In the genomic region with DNA sequence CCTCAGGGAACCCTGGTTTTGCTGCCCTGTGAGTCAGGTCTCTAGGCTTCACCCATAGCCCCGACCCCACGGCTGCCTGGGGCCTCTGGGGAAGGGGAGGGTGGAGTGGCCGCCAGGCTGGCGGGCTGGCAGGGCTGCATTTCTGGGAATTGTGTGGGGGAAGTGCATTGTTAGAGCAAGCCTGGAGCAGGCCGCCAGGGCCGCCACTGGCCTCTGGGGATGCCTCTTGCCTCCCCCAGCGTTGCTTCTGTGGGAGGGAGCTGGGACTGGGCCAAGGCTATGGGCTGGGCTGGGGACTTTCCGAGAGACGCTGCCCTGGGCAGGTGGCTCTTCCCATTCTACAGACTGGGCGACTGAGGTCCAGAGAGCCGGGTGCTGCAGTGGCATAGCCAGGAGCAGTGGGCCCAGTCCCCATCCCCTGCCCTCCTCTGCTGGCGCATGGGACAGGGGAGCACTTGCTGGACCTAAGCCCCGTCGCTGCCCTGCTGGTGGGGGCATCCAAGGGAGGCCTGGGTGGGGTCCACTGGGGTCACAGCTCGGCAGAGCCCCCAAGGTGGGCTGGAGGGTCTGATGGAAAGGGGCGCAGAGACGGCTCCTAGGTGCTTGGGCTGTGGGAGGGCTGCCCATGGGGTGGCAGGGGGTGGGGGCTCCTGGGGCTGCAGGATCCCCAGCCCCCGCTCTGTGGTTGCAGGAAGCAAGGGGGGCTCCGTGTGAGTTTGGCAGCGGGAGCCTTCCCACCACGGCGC, we compare ENCODE assay signal across 1 cellular context.
TF ChIP-seq lines count a peak whose summit lies in the region.

No MANE protein-coding gene starts in this region.

TF ChIP-seq in HepG2, 621 proteins besides CTCF, POLR2A, EP300 and RAD21 (continued from another document and continues in another):
- TF ChIP-seq, protein P1, sequence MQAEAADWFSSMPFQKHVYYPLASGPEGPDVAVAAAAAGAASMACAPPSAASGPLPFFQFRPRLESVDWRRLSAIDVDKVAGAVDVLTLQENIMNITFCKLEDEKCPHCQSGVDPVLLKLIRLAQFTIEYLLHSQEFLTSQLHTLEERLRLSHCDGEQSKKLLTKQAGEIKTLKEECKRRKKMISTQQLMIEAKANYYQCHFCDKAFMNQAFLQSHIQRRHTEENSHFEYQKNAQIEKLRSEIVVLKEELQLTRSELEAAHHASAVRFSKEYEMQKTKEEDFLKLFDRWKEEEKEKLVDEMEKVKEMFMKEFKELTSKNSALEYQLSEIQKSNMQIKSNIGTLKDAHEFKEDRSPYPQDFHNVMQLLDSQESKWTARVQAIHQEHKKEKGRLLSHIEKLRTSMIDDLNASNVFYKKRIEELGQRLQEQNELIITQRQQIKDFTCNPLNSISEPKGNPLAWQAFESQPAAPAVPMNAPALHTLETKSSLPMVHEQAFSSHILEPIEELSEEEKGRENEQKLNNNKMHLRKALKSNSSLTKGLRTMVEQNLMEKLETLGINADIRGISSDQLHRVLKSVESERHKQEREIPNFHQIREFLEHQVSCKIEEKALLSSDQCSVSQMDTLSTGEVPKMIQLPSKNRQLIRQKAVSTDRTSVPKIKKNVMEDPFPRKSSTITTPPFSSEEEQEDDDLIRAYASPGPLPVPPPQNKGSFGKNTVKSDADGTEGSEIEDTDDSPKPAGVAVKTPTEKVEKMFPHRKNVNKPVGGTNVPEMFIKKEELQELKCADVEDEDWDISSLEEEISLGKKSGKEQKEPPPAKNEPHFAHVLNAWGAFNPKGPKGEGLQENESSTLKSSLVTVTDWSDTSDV (CRISPR knock-in tag; IDR thresholded peaks at IDR 0.05) = no peak
- peak; percentile 16; the same call in 1 of the 2 replicates for TF ChIP-seq ZNF225 (CRISPR knock-in tag; IDR thresholded peaks at IDR 0.05)
- peak; percentile 76 for TF ChIP-seq PHF8 (CRISPR knock-in tag; IDR thresholded peaks at IDR 0.05)
- no peak for TF ChIP-seq ZNF30 (CRISPR knock-in tag; IDR thresholded peaks at IDR 0.05)
- TF ChIP-seq ZSCAN31 (CRISPR knock-in tag; IDR thresholded peaks at IDR 0.05; ENCODE audit: low read depth) = no peak; the same call in none of the 2 replicates
- peak; percentile 67 for TF ChIP-seq HMG20B (CRISPR knock-in tag; conservative IDR thresholded peaks at IDR 0.05)
- peak; percentile 80 for TF ChIP-seq PPARG (CRISPR knock-in tag; conservative IDR thresholded peaks at IDR 0.05)
- peak; percentile 72 for TF ChIP-seq TAF1 (CRISPR knock-in tag; IDR thresholded peaks at IDR 0.05)
- 0 out of 2 replicates have a peak, but pooled peaks have one; percentile 21 for TF ChIP-seq ZNF350 (CRISPR knock-in tag; IDR thresholded peaks at IDR 0.05; ENCODE audit: borderline replicate concordance, low read depth)
- TF ChIP-seq, protein P2, sequence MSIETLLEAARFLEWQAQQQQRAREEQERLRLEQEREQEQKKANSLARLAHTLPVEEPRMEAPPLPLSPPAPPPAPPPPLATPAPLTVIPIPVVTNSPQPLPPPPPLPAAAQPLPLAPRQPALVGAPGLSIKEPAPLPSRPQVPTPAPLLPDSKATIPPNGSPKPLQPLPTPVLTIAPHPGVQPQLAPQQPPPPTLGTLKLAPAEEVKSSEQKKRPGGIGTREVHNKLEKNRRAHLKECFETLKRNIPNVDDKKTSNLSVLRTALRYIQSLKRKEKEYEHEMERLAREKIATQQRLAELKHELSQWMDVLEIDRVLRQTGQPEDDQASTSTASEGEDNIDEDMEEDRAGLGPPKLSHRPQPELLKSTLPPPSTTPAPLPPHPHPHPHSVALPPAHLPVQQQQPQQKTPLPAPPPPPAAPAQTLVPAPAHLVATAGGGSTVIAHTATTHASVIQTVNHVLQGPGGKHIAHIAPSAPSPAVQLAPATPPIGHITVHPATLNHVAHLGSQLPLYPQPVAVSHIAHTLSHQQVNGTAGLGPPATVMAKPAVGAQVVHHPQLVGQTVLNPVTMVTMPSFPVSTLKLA (IDR thresholded peaks at IDR 0.05) = no peak
- TF ChIP-seq, protein P3, sequence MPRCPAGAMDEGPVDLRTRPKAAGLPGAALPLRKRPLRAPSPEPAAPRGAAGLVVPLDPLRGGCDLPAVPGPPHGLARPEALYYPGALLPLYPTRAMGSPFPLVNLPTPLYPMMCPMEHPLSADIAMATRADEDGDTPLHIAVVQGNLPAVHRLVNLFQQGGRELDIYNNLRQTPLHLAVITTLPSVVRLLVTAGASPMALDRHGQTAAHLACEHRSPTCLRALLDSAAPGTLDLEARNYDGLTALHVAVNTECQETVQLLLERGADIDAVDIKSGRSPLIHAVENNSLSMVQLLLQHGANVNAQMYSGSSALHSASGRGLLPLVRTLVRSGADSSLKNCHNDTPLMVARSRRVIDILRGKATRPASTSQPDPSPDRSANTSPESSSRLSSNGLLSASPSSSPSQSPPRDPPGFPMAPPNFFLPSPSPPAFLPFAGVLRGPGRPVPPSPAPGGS (CRISPR knock-in tag; IDR thresholded peaks at IDR 0.05) = no peak
- TF ChIP-seq, protein P4, sequence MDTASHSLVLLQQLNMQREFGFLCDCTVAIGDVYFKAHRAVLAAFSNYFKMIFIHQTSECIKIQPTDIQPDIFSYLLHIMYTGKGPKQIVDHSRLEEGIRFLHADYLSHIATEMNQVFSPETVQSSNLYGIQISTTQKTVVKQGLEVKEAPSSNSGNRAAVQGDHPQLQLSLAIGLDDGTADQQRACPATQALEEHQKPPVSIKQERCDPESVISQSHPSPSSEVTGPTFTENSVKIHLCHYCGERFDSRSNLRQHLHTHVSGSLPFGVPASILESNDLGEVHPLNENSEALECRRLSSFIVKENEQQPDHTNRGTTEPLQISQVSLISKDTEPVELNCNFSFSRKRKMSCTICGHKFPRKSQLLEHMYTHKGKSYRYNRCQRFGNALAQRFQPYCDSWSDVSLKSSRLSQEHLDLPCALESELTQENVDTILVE (CRISPR knock-in tag; IDR thresholded peaks at IDR 0.05) = peak; percentile 82; the same call in 1 of the 2 replicates
- TF ChIP-seq, protein P5, sequence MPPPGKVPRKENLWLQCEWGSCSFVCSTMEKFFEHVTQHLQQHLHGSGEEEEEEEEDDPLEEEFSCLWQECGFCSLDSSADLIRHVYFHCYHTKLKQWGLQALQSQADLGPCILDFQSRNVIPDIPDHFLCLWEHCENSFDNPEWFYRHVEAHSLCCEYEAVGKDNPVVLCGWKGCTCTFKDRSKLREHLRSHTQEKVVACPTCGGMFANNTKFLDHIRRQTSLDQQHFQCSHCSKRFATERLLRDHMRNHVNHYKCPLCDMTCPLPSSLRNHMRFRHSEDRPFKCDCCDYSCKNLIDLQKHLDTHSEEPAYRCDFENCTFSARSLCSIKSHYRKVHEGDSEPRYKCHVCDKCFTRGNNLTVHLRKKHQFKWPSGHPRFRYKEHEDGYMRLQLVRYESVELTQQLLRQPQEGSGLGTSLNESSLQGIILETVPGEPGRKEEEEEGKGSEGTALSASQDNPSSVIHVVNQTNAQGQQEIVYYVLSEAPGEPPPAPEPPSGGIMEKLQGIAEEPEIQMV (CRISPR knock-in tag; IDR thresholded peaks at IDR 0.05; ENCODE audit: low read depth) = no peak
- peak; percentile 60 for TF ChIP-seq HOXA3 (CRISPR knock-in tag; IDR thresholded peaks at IDR 0.05)
- no peak for TF ChIP-seq ZBTB38 (CRISPR knock-in tag; IDR thresholded peaks at IDR 0.05)
- no peak for TF ChIP-seq ZNF138 (CRISPR knock-in tag; IDR thresholded peaks at IDR 0.05; ENCODE audit: low read depth)
- peak; percentile 81; the same call in 1 of the 2 replicates for TF ChIP-seq ISX (CRISPR knock-in tag; conservative IDR thresholded peaks at IDR 0.05)
- TF ChIP-seq, protein P6, sequence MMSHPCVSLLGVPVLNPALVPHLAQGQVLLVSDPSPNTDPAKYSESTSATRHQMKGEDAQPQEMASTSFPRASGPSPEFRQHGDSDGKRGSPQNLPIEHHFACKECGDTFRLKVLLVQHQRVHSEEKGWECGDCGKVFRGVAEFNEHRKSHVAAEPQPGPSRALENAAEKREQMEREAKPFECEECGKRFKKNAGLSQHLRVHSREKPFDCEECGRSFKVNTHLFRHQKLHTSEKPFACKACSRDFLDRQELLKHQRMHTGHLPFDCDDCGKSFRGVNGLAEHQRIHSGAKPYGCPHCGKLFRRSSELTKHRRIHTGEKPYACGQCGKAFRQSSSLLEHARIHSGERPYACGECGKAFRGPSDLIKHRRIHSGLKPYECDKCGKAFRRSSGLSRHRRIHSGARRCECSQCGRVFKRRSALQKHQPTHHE (CRISPR knock-in tag; IDR thresholded peaks at IDR 0.05; ENCODE audit: borderline replicate concordance) = peak; percentile 72; the same call in 1 of the 2 replicates
- no peak for TF ChIP-seq RORA (CRISPR knock-in tag; IDR thresholded peaks at IDR 0.05)
- peak; percentile 32; the same call in 1 of the 2 replicates for TF ChIP-seq FOXC1 (CRISPR knock-in tag; IDR thresholded peaks at IDR 0.05; ENCODE audit: borderline replicate concordance)
- TF ChIP-seq HDAC6 (IDR thresholded peaks at IDR 0.05; ENCODE audit: low read depth, low read length) = no peak
- TF ChIP-seq ZBTB1 (CRISPR knock-in tag; IDR thresholded peaks at IDR 0.05; ENCODE audit: borderline replicate concordance) = no peak
- TF ChIP-seq ZZZ3 (CRISPR knock-in tag; IDR thresholded peaks at IDR 0.05; ENCODE audit: borderline replicate concordance) = no peak
- TF ChIP-seq ZNF329 (CRISPR knock-in tag; IDR thresholded peaks at IDR 0.05; ENCODE audit: low read depth) = no peak
- TF ChIP-seq ZBTB3 (CRISPR knock-in tag; IDR thresholded peaks at IDR 0.05; ENCODE audit: borderline replicate concordance, low read depth) = no peak
- peak; percentile 32; the same call in 1 of the 2 replicates for TF ChIP-seq KMT2B (CRISPR knock-in tag; IDR thresholded peaks at IDR 0.05)
- peak; percentile 40; the same call in 1 of the 2 replicates for TF ChIP-seq ZNF143 (CRISPR knock-in tag; IDR thresholded peaks at IDR 0.05)
- TF ChIP-seq ZNF792 (CRISPR knock-in tag; IDR thresholded peaks at IDR 0.05) = peak; percentile 71; the same call in 1 of the 2 replicates
- TF ChIP-seq ZFX (CRISPR knock-in tag; IDR thresholded peaks at IDR 0.05; ENCODE audit: low read depth) = peak; percentile 88
- peak; percentile 76 for TF ChIP-seq ZFY (CRISPR knock-in tag; IDR thresholded peaks at IDR 0.05)
- TF ChIP-seq, protein P7, sequence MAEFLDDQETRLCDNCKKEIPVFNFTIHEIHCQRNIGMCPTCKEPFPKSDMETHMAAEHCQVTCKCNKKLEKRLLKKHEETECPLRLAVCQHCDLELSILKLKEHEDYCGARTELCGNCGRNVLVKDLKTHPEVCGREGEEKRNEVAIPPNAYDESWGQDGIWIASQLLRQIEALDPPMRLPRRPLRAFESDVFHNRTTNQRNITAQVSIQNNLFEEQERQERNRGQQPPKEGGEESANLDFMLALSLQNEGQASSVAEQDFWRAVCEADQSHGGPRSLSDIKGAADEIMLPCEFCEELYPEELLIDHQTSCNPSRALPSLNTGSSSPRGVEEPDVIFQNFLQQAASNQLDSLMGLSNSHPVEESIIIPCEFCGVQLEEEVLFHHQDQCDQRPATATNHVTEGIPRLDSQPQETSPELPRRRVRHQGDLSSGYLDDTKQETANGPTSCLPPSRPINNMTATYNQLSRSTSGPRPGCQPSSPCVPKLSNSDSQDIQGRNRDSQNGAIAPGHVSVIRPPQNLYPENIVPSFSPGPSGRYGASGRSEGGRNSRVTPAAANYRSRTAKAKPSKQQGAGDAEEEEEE (CRISPR knock-in tag; IDR thresholded peaks at IDR 0.05; ENCODE audit: borderline replicate concordance) = no peak
- peak; percentile 72 for TF ChIP-seq SKI (IDR thresholded peaks at IDR 0.05; ENCODE audit: partially characterized antibody)
- TF ChIP-seq, protein P8, sequence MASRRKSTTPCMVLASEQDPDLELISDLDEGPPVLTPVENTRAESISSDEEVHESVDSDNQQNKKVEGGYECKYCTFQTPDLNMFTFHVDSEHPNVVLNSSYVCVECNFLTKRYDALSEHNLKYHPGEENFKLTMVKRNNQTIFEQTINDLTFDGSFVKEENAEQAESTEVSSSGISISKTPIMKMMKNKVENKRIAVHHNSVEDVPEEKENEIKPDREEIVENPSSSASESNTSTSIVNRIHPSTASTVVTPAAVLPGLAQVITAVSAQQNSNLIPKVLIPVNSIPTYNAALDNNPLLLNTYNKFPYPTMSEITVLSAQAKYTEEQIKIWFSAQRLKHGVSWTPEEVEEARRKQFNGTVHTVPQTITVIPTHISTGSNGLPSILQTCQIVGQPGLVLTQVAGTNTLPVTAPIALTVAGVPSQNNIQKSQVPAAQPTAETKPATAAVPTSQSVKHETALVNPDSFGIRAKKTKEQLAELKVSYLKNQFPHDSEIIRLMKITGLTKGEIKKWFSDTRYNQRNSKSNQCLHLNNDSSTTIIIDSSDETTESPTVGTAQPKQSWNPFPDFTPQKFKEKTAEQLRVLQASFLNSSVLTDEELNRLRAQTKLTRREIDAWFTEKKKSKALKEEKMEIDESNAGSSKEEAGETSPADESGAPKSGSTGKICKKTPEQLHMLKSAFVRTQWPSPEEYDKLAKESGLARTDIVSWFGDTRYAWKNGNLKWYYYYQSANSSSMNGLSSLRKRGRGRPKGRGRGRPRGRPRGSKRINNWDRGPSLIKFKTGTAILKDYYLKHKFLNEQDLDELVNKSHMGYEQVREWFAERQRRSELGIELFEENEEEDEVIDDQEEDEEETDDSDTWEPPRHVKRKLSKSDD (CRISPR knock-in tag; IDR thresholded peaks at IDR 0.05; ENCODE audit: low read depth) = 0 out of 2 replicates have a peak, but pooled peaks have one; percentile 3
- peak; percentile 83; the same call in 1 of the 2 replicates for TF ChIP-seq ZNF446 (CRISPR knock-in tag; IDR thresholded peaks at IDR 0.05)
- TF ChIP-seq ZFYVE20 (CRISPR knock-in tag; IDR thresholded peaks at IDR 0.05; ENCODE audit: borderline replicate concordance, low read depth) = no peak
- TF ChIP-seq KAT8 (CRISPR knock-in tag; IDR thresholded peaks at IDR 0.05) = peak; percentile 73
- no peak for TF ChIP-seq NR1H2 (CRISPR knock-in tag; IDR thresholded peaks at IDR 0.05; ENCODE audit: borderline replicate concordance, low read depth)
- TF ChIP-seq PCBP2 (optimal IDR thresholded peaks at IDR 0.05; ENCODE audit: low read depth, low read length, poor library complexity, severe bottlenecking) = no peak
- TF ChIP-seq, protein P9, sequence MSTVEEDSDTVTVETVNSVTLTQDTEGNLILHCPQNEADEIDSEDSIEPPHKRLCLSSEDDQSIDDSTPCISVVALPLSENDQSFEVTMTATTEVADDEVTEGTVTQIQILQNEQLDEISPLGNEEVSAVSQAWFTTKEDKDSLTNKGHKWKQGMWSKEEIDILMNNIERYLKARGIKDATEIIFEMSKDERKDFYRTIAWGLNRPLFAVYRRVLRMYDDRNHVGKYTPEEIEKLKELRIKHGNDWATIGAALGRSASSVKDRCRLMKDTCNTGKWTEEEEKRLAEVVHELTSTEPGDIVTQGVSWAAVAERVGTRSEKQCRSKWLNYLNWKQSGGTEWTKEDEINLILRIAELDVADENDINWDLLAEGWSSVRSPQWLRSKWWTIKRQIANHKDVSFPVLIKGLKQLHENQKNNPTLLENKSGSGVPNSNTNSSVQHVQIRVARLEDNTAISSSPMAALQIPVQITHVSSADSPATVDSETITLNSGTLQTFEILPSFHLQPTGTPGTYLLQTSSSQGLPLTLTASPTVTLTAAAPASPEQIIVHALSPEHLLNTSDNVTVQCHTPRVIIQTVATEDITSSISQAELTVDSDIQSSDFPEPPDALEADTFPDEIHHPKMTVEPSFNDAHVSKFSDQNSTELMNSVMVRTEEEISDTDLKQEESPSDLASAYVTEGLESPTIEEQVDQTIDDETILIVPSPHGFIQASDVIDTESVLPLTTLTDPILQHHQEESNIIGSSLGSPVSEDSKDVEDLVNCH (CRISPR knock-in tag; IDR thresholded peaks at IDR 0.05) = no peak
